In the genomic region with DNA sequence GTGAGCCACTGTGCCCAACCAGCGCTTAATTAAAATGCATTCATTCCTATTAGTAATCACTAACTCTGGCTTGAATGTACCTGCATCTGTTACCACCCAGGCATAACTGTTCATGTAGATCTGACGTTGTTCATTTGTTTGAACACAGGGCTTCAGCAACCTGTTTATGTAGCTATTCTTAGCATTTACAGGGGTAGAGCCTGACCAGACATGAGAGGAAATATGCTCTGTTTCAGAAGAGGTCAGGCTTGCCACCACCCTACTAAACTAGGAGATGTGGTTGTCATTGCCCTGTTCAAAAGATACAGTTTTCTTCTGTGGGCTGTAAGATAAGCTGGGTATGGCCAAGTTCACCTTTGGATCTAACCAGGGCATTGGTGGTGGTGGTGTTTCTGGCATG, we compare ENCODE assay signal across 11 cellular contexts. TPM values are rescaled to one million over a fixed set of nuclear protein-coding genes. Genes with fewer than 3 reads are reported as not detected.
DNase-seq lines count a peak whose midpoint lies in the region; ATAC-seq and TF ChIP-seq lines count a peak whose summit lies in the region.
"Had no signal": no experiment of that assay in that cellular context is flagged by ENCODE, and none has a peak within 500 bp of the region (broad histone marks: within the 10 kb centered on the region; RNA-seq: fewer than 3 reads in every experiment).

No MANE protein-coding gene starts in this region.

- H2BK12ac ChIP-seq in neuronal stem cell (ENCODE audit: low read length), result no peak overlapping the region

- peak overlapping the region in 1 of 2 donors; percentile 53 for H3K27ac Mint-ChIP-seq in effector memory CD8-positive, alpha-beta T cell

- H3K4me2 ChIP-seq in BLaER1 (peak overlapping the region; percentile 68), neuronal stem cell (ENCODE audit: insufficient read depth, low read length, poor library complexity, severe bottlenecking) (no peak overlapping the region)

- no peak overlapping the region for H2BK120ac ChIP-seq in neuronal stem cell (ENCODE audit: low read depth, low read length)

- ATAC-seq in GM19043 (IDR thresholded peaks at IDR 0.05; ENCODE audit: low read depth, unreplicated experiment) (peak; percentile 48), HG02870 (IDR thresholded peaks at IDR 0.05; ENCODE audit: unreplicated experiment) (peak; percentile 53), body of pancreas (no peak)
- no peak for ATAC-seq in effector memory CD8-positive, alpha-beta T cell (replicated peaks)
- ATAC-seq: stimulated activated naive CD8-positive, alpha-beta T cell treated with anti-CD3 and anti-CD28 coated beads, Interleukin-15, Interleukin-2, amounts not matched to agents 100 U/mL and 50 U/mL, for 24 hours had no signal

- H3K9me3 ChIP-seq in BLaER1 (no peaks in the 10 kb centered on the region), neuronal stem cell (replicated peaks in 1 of 2; ENCODE audit: control insufficient read depth in 2 of 2, insufficient read depth in 1 of 2, low read depth in 1 of 2, low read length in 2 of 2) (no peaks in the 10 kb centered on the region), body of pancreas (no peaks in the 10 kb centered on the region)

- no peaks in the 10 kb centered on the region for H3K9me3 Mint-ChIP-seq in effector memory CD8-positive, alpha-beta T cell

- WGBS in neuronal stem cell (ENCODE audit: extremely low coverage in 2 of 2, insufficient read length in 2 of 2, insufficient replicate concordance in 1 of 2), 2 donors, result no CpG with 5 or more reads among the region's 2 CpGs
- WGBS in body of pancreas, 2 donors, result 81 to 85% methylated on average over 2 of the region's 2 CpGs

- DNase-seq in NAMALWA (ENCODE audit: low spot score) (peak; percentile 39), neuronal stem cell (ENCODE audit: low spot score) (no peak), body of pancreas (no peak)
- no peak for DNase-seq in effector memory CD8-positive, alpha-beta T cell
- no peak for DNase-seq in stimulated activated naive CD4-positive, alpha-beta T cell treated with Interleukin-2 at 50 U/mL for 16 hours (lab: John Stamatoyannopoulos, UW)
- DNase-seq: NCI-H2107; stimulated activated naive CD8-positive, alpha-beta T cell treated with anti-CD3 and anti-CD28 coated beads, Interleukin-15, Interleukin-2, amounts not matched to agents 100 U/mL and 50 U/mL, for 24 hours had no signal

- H4K91ac ChIP-seq in neuronal stem cell (ENCODE audit: low read depth, low read length, poor library complexity), result no peak overlapping the region

- no peak overlapping the region for H2AFZ ChIP-seq in neuronal stem cell (ENCODE audit: low read length)

- H2BK5ac ChIP-seq in neuronal stem cell (ENCODE audit: low read length), result no peak overlapping the region

- H3K23ac ChIP-seq in neuronal stem cell (ENCODE audit: low read depth, low read length, poor library complexity), result no peak overlapping the region

- TF ChIP-seq POLR2A in body of pancreas (IDR thresholded peaks at IDR 0.05), result no peak

- no peak overlapping the region for H4K8ac ChIP-seq in neuronal stem cell (ENCODE audit: low read depth, low read length)

- peaks cover 86% of the 10 kb centered on the region for H3K4me1 ChIP-seq in BLaER1
- peaks cover 0 to 4% of the 10 kb centered on the region in 2 donors for H3K4me1 ChIP-seq in neuronal stem cell (ENCODE audit: control insufficient read depth in 2 of 2, insufficient read depth in 1 of 2, low read depth in 1 of 2, low read length in 2 of 2)
- H3K4me1 ChIP-seq in body of pancreas, result peaks cover 25% of the 10 kb centered on the region

- H3K79me1 ChIP-seq in neuronal stem cell (ENCODE audit: low read depth, low read length), result peaks cover 2% of the 10 kb centered on the region

- H3K4me3 Mint-ChIP-seq in effector memory CD8-positive, alpha-beta T cell, result peak overlapping the region in 1 of 2 donors; percentile 13

- no peak overlapping the region for H3K14ac ChIP-seq in neuronal stem cell (ENCODE audit: low read length)

- no peak overlapping the region for H2BK15ac ChIP-seq in neuronal stem cell (ENCODE audit: low read length)

- H3K4me3 ChIP-seq in BLaER1 (no peak overlapping the region), neuronal stem cell (ENCODE audit: low read length in 2 of 2) (no peak overlapping the region), body of pancreas (no peak overlapping the region)
- H3K4me3 ChIP-seq: skin epidermis had no signal

- H3K4me1 Mint-ChIP-seq in effector memory CD8-positive, alpha-beta T cell (ENCODE audit: low read depth in 2 of 2), result peaks cover 31 to 37% of the 10 kb centered on the region in 2 donors

- H3K9ac ChIP-seq in BLaER1 (no peak overlapping the region), neuronal stem cell (ENCODE audit: low read depth, low read length, poor library complexity) (no peak overlapping the region)

- H3K27me3 ChIP-seq in BLaER1 (no peaks in the 10 kb centered on the region), neuronal stem cell (ENCODE audit: control insufficient read depth in 3 of 3, insufficient read depth in 3 of 3, low read depth in 1 of 3, low read length in 3 of 3) (no peaks in the 10 kb centered on the region), body of pancreas (no peaks in the 10 kb centered on the region)

- H3K27ac ChIP-seq in BLaER1 (peak overlapping the region; percentile 44), neuronal stem cell (replicated peaks; ENCODE audit: low read length) (no peak overlapping the region), body of pancreas (no peak overlapping the region)

- TF ChIP-seq CTCF in body of pancreas (IDR thresholded peaks at IDR 0.05), result no peak

- peaks cover 44% of the 10 kb centered on the region for H4K20me1 ChIP-seq in BLaER1

- peaks cover 4% of the 10 kb centered on the region for H3K36me3 Mint-ChIP-seq in effector memory CD8-positive, alpha-beta T cell (ENCODE audit: insufficient read depth)

- no peak overlapping the region for H3K4ac ChIP-seq in neuronal stem cell (ENCODE audit: low read length)

- intact Hi-C loops in body of pancreas (cut with DNase I), result no loop called here

- H3K27me3 Mint-ChIP-seq in effector memory CD8-positive, alpha-beta T cell, result no peaks in the 10 kb centered on the region

- no peak overlapping the region for H2AK5ac ChIP-seq in neuronal stem cell (ENCODE audit: low read depth, low read length)

- H3K18ac ChIP-seq in neuronal stem cell (ENCODE audit: low read length), result no peak overlapping the region

- H3K36me3 ChIP-seq in BLaER1, result peaks cover 50% of the 10 kb centered on the region
- no peaks in the 10 kb centered on the region for H3K36me3 ChIP-seq in neuronal stem cell (replicated peaks in 1 of 2; ENCODE audit: control insufficient read depth in 2 of 2, insufficient read depth in 2 of 2, low read length in 2 of 2)
- H3K36me3 ChIP-seq in body of pancreas (replicated peaks in 1 of 2; ENCODE audit: insufficient read depth in 1 of 2, low read depth in 2 of 2), result no peaks in the 10 kb centered on the region

RNA-seq across cellular contexts. Expression of a gene that starts 8.8 kb away (rescaled TPM):
- 15.1 TPM for polyA plus RNA-seq in neuronal stem cell (2013, experiment 1 of 2)
- polyA plus RNA-seq in neuronal stem cell (2013, experiment 2 of 2), result 14.4 TPM
- 10 to 100 TPM; 15.8 to 16.3 TPM for total RNA-seq in body of pancreas

Comparison
In these comparisons a context has a peak if more than half of its experiments do, and no peak if none do; other contexts are left out.
1. ATAC-seq: peak in GM19043 (single experiment) and HG02870 (single experiment); none in effector memory CD8-positive, alpha-beta T cell (single experiment) and body of pancreas (single experiment).